In the genomic region with DNA sequence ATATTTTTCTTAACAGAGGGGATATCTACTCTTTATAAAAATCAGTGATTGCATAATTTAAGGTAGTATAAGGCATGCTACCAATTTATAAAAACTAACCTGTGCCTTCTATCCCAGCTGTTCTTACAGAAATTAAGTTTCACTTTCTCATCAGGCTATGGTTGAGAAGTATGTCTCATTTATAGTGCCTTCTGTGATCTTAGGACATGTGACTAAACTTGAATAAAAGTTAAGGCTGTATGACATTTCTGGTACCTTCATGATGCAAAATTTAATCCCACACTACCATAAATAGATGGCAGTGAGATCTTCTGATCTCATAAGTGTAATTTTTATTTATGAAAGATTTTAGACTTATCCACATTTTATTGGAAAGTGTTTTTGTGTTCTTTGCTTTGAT, we compare ENCODE assay signal across 1 cellular context.
TF ChIP-seq lines count a peak whose summit lies in the region.

No MANE protein-coding gene starts in this region.

TF ChIP-seq in WTC11, 78 proteins besides CTCF, POLR2A, EP300 and RAD21 (continued from another document):
- TF ChIP-seq, protein P1, sequence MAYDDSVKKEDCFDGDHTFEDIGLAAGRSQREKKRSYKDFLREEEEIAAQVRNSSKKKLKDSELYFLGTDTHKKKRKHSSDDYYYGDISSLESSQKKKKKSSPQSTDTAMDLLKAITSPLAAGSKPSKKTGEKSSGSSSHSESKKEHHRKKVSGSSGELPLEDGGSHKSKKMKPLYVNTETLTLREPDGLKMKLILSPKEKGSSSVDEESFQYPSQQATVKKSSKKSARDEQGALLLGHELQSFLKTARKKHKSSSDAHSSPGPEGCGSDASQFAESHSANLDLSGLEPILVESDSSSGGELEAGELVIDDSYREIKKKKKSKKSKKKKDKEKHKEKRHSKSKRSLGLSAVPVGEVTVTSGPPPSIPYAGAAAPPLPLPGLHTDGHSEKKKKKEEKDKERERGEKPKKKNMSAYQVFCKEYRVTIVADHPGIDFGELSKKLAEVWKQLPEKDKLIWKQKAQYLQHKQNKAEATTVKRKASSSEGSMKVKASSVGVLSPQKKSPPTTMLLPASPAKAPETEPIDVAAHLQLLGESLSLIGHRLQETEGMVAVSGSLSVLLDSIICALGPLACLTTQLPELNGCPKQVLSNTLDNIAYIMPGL (CRISPR knock-in tag; IDR thresholded peaks at IDR 0.05), result no peak
- TF ChIP-seq, protein P2, sequence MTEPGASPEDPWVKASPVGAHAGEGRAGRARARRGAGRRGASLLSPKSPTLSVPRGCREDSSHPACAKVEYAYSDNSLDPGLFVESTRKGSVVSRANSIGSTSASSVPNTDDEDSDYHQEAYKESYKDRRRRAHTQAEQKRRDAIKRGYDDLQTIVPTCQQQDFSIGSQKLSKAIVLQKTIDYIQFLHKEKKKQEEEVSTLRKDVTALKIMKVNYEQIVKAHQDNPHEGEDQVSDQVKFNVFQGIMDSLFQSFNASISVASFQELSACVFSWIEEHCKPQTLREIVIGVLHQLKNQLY (CRISPR knock-in tag; IDR thresholded peaks at IDR 0.05), result no peak
